ENCODE assay signal across 26 cellular contexts in genomic region chr1:52209429-52209828, GRCh38.
"Had no signal": no experiment of that assay in that cellular context is flagged by ENCODE, and none has a peak within 500 bp of the region (broad histone marks: within the 10 kb centered on the region; RNA-seq: fewer than 3 reads in every experiment).

No MANE protein-coding gene starts in this region.

- H3K36me3 Mint-ChIP-seq: activated naive CD4-positive, alpha-beta T cell treated with anti-CD3 and anti-CD28 coated beads, Interleukin-2, amount 10 ng/mL, durations not matched to agents 7 days and 5 days had no signal

- H3K4me3 Mint-ChIP-seq: activated CD4-positive, alpha-beta T cell treated with anti-CD3 and anti-CD28 coated beads, Interleukin-2, amount 10 ng/mL, durations not matched to agents 24 days and 14 days; activated CD8-positive, alpha-beta T cell treated with anti-CD3 and anti-CD28 coated beads for 36 hours; activated naive CD4-positive, alpha-beta T cell treated with anti-CD3 and anti-CD28 coated beads, Interleukin-2, amount 10 ng/mL, durations not matched to agents 7 days and 5 days; activated naive CD8-positive, alpha-beta T cell treated with anti-CD3 and anti-CD28 coated beads, Interleukin-2, amount 10 ng/mL, durations not matched to agents 7 days and 5 days; T-helper 1 cell treated with Interleukin-12 subunit alpha and Interleukin-12 subunit beta and Interleukin-4 antibody, amounts not matched to agents 30 μg/mL and 1 μg/mL, for 36 hours had no signal

- H3K27me3 Mint-ChIP-seq: activated CD8-positive, alpha-beta T cell treated with anti-CD3 and anti-CD28 coated beads for 36 hours; activated naive CD4-positive, alpha-beta T cell treated with anti-CD3 and anti-CD28 coated beads, Interleukin-2, amount 10 ng/mL, durations not matched to agents 7 days and 5 days; activated naive CD8-positive, alpha-beta T cell treated with anti-CD3 and anti-CD28 coated beads, Interleukin-2, amount 10 ng/mL, durations not matched to agents 7 days and 5 days had no signal

- H3K4me1 ChIP-seq: SJSA1 had no signal

- H3K36me3 ChIP-seq: adrenal gland, SJSA1 had no signal

- H3K9me3 Mint-ChIP-seq: activated CD4-positive, alpha-beta T cell treated with anti-CD3 and anti-CD28 coated beads, Interleukin-2, amount 10 ng/mL, durations not matched to agents 24 days and 14 days; activated CD8-positive, alpha-beta T cell treated with anti-CD3 and anti-CD28 coated beads for 36 hours; activated naive CD4-positive, alpha-beta T cell treated with anti-CD3 and anti-CD28 coated beads, Interleukin-2, amount 10 ng/mL, durations not matched to agents 7 days and 5 days; T-helper 1 cell treated with Interleukin-12 subunit alpha and Interleukin-12 subunit beta and Interleukin-4 antibody, amounts not matched to agents 30 μg/mL and 1 μg/mL, for 36 hours had no signal

- H3K27ac Mint-ChIP-seq: activated CD4-positive, alpha-beta T cell treated with anti-CD3 and anti-CD28 coated beads, Interleukin-2, amount 10 ng/mL, durations not matched to agents 24 days and 14 days; activated CD8-positive, alpha-beta T cell treated with anti-CD3 and anti-CD28 coated beads for 36 hours; activated naive CD4-positive, alpha-beta T cell treated with anti-CD3 and anti-CD28 coated beads, Interleukin-2, amount 10 ng/mL, durations not matched to agents 7 days and 5 days; activated naive CD8-positive, alpha-beta T cell treated with anti-CD3 and anti-CD28 coated beads, Interleukin-2, amount 10 ng/mL, durations not matched to agents 7 days and 5 days; T-helper 1 cell treated with Interleukin-12 subunit alpha and Interleukin-12 subunit beta and Interleukin-4 antibody, amounts not matched to agents 30 μg/mL and 1 μg/mL, for 36 hours had no signal

- H3K27me3 ChIP-seq: adrenal gland, SJSA1 had no signal

- ATAC-seq: activated CD8-positive, alpha-beta T cell treated with anti-CD3 and anti-CD28 coated beads for 36 hours; Panc1; SK-N-SH treated with all-trans-retinoic acid at 6 μM for 48 hours had no signal

- H3K9me3 ChIP-seq: adrenal gland, SJSA1 had no signal

- H3K4me3 ChIP-seq: adrenal gland, SJSA1 had no signal

- DNase-seq: activated CD4-positive, alpha-beta T cell treated with anti-CD3 and anti-CD28 coated beads, Interleukin-2, amount 10 ng/mL, durations not matched to agents 24 days and 14 days; activated CD8-positive, alpha-beta memory T cell treated with anti-CD3 and anti-CD28 coated beads, Interleukin-2, amount 50 U/mL, for 48 hours; activated CD8-positive, alpha-beta T cell treated with anti-CD3 and anti-CD28 coated beads for 36 hours; activated gamma-delta T cell; activated naive CD4-positive, alpha-beta T cell treated with anti-CD3 and anti-CD28 coated beads, Interleukin-2, amount 10 ng/mL, durations not matched to agents 7 days and 5 days; activated naive CD8-positive, alpha-beta T cell treated with anti-CD3 and anti-CD28 coated beads, Interleukin-2, amount 10 ng/mL, durations not matched to agents 7 days and 5 days; activated T-cell treated with anti-CD3 and anti-CD28 coated beads, Interleukin-2, amount 50 U/mL, for 1 hour; adrenal gland; anterior cingulate cortex; central memory CD4-positive, alpha-beta T cell; MM.1S; NCI-H1105 treated with DMSO at 0.1 percent for 48 hours; NCI-H1436 treated with DMSO at 0.1 percent for 48 hours; NCI-H187; NCI-H2081; NCI-H510A treated with DMSO at 0.1 percent for 48 hours; NCI-H69; NK-92 treated with Interleukin-12 subunit alpha and Interleukin-12 subunit beta, amount 100 ng/mL, for 24 hours; OCI-M1; RPMI8226; SHP77; SW 1271 had no signal

- H3K4me1 Mint-ChIP-seq: activated CD4-positive, alpha-beta T cell treated with anti-CD3 and anti-CD28 coated beads, Interleukin-2, amount 10 ng/mL, durations not matched to agents 24 days and 14 days; activated naive CD4-positive, alpha-beta T cell treated with anti-CD3 and anti-CD28 coated beads, Interleukin-2, amount 10 ng/mL, durations not matched to agents 7 days and 5 days; activated naive CD8-positive, alpha-beta T cell treated with anti-CD3 and anti-CD28 coated beads, Interleukin-2, amount 10 ng/mL, durations not matched to agents 7 days and 5 days had no signal

- H3K27ac ChIP-seq: adrenal gland, SJSA1 had no signal
